Comparison of ENCODE assay signal across 7 cellular contexts in genomic region chr5:123512631-123513461, GRCh38. TPM values are rescaled to one million over a fixed set of nuclear protein-coding genes. Genes with fewer than 3 reads are reported as not detected.
DNase-seq lines count a peak whose midpoint lies in the region; ATAC-seq, FAIRE-seq and TF ChIP-seq lines count a peak whose summit lies in the region.

No MANE protein-coding gene starts in this region.

- POLR2A ChIA-PET in naive thymus-derived CD8-positive, alpha-beta T cell (lab: Charles Lee) = interaction anchor here (4.5 kb wide), 1 partner anchor 90 kb away, joined by 75 read pairs; the partner anchor contains the start of gene CEP120

- H3K4me3 ChIP-seq in fibroblast of mammary gland (ENCODE audit: control insufficient read depth, low read depth, low read length) (peak overlapping the region; percentile 85), testis (peak overlapping the region; percentile 76 to 95)

- no peaks in the 10 kb centered on the region for H3K36me3 ChIP-seq in testis (ENCODE audit: low read depth, missing control alignments)

- H3K27me3 Mint-ChIP-seq in naive thymus-derived CD8-positive, alpha-beta T cell = no peaks in the 10 kb centered on the region

- H3K27me3 ChIP-seq in testis = no peaks in the 10 kb centered on the region

- H3K27ac ChIP-seq in testis = peak overlapping the region; percentile 76 to 96

- H3K4me1 Mint-ChIP-seq in naive thymus-derived CD8-positive, alpha-beta T cell = peaks cover 20 to 59% (median 51%) of the 10 kb centered on the region in 4 donors

- no peak for TF ChIP-seq POLR2A in testis (IDR thresholded peaks at IDR 0.05)

- no peaks in the 10 kb centered on the region for H3K9me3 Mint-ChIP-seq in naive thymus-derived CD8-positive, alpha-beta T cell

- H3K9me3 ChIP-seq in testis = no peaks in the 10 kb centered on the region

- H3K4me3 Mint-ChIP-seq in naive thymus-derived CD8-positive, alpha-beta T cell = peak overlapping the region; percentile 87 to 100 (median 92)

- ATAC-seq in HG02678 (IDR thresholded peaks at IDR 0.05; ENCODE audit: unreplicated experiment) = peak; percentile 31
- peak in 1 of 2 donors; percentile 15 for ATAC-seq in naive thymus-derived CD8-positive, alpha-beta T cell

- 1% methylated on average over 20 to 43 of the region's 46 CpGs for WGBS in testis, 2 donors

- TF ChIP-seq CTCF in fibroblast of mammary gland (conservative IDR thresholded peaks at IDR 0.05; ENCODE audit: control insufficient read depth, insufficient read depth, low read depth, low read length) (no peak), testis (IDR thresholded peaks at IDR 0.05) (no peak)

- FAIRE-seq in GM18507 (lab: Jason Lieb, UNC) = peak; percentile 90

- no peaks in the 10 kb centered on the region for H3K36me3 Mint-ChIP-seq in naive thymus-derived CD8-positive, alpha-beta T cell

- intact Hi-C loops in testis (cut with DNase I; ENCODE audit: low total_unique reads) = no loop called here

- no peak for DNase-seq in GM18507 (ENCODE audit: extremely low spot score, insufficient read length, low read depth)
- DNase-seq in NCI-H69 (lab: John Stamatoyannopoulos, UW) = peak; percentile 81
- peak; percentile 16 for DNase-seq in activated T-cell treated with anti-CD3 and anti-CD28 coated beads for 48 hours (ENCODE audit: low read depth)
- DNase-seq in fibroblast of mammary gland (ENCODE audit: low read depth) = peak; percentile 49
- DNase-seq in naive thymus-derived CD8-positive, alpha-beta T cell = peak in 8 of 10 donors; percentile 6 to 47 (median 32)
- DNase-seq in testis = peak; percentile 64

- H3K27ac Mint-ChIP-seq in naive thymus-derived CD8-positive, alpha-beta T cell = peak overlapping the region; percentile 54 to 94 (median 92)

- H3K4me1 ChIP-seq in testis = peaks cover 14% of the 10 kb centered on the region

RNA-seq across cellular contexts. Expression of gene CSNK1G3, which starts 0.9 kb away (rescaled TPM):
- total RNA-seq in naive thymus-derived CD8-positive, alpha-beta T cell = 10 to 100 TPM; 83.4 to 90.6 TPM
- polyA plus RNA-seq in naive thymus-derived CD8-positive, alpha-beta T cell = 10 to 100 TPM; 17.7 to 31.9 (median 23.0) TPM
- total RNA-seq in testis = 10 to 100 TPM; 32.1 to 53.1 TPM
- 17.9 TPM for polyA plus RNA-seq in testis (ENCODE audit: insufficient read depth, low read depth, low replicate concordance)
